1 cellular context compared by ENCODE assay signal in the genomic region with DNA sequence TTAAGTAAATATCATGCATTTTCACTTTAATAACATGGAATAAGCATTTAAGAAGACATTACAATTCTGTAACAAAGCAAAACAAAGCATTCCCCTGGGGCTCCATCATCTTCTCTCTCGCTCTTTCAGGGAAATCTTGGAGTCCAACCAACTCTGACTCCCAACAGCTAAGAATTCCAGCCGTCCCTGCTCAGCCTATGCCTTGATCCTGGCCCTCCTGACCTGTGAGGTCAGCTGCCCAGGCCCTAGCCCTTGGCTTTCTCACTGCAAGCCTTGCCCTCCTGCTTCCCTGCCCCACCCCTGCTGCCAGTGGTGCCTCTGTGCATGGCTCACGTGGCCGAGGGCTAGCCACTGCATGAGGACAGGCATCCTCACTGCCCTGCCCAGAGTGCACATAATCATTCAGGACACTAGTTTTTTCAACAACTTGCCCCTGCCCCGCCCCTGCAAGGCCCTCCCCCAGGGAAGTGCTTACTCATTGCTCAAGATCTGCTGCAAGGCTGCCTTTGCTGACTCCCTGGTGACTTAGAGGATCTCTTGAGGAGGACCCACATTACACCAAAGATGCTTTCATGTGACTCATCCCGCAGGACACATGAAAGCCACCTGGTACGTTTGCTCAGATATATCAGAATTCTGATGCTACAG.
TF ChIP-seq lines count a peak whose summit lies in the region.

No MANE protein-coding gene starts in this region.

TF ChIP-seq in GM12878, 131 proteins besides CTCF, POLR2A, EP300 and RAD21:
- TF ChIP-seq RB1 (IDR thresholded peaks at IDR 0.05; ENCODE audit: borderline replicate concordance) (no peak), STAT3 (IDR thresholded peaks at IDR 0.05; ENCODE audit: low read depth, low read length) (no peak), MXI1 (IDR thresholded peaks at IDR 0.05; ENCODE audit: low read depth, low read length) (no peak), NRF1 (conservative IDR thresholded peaks at IDR 0.05; ENCODE audit: low read depth, low read length) (no peak), MEF2A (IDR thresholded peaks at IDR 0.05; ENCODE audit: insufficient read depth, low read depth, low read length) (no peak), ZSCAN29 (IDR thresholded peaks at IDR 0.05) (no peak), CHD4 (IDR thresholded peaks at IDR 0.05) (no peak), ZNF384 (IDR thresholded peaks at IDR 0.05; ENCODE audit: borderline replicate concordance, low read depth, low read length) (no peak), NR2C1 (IDR thresholded peaks at IDR 0.05) (no peak), EZH2 (IDR thresholded peaks at IDR 0.05; ENCODE audit: borderline replicate concordance, control insufficient read depth, low read depth, low read length) (no peak), SIN3A (IDR thresholded peaks at IDR 0.05; ENCODE audit: low read depth, low read length) (no peak), KLF5 (IDR thresholded peaks at IDR 0.05; ENCODE audit: partially characterized antibody) (no peak), SMAD1 (IDR thresholded peaks at IDR 0.05; ENCODE audit: low read depth, partially characterized antibody) (no peak)
- TF ChIP-seq, protein P1, sequence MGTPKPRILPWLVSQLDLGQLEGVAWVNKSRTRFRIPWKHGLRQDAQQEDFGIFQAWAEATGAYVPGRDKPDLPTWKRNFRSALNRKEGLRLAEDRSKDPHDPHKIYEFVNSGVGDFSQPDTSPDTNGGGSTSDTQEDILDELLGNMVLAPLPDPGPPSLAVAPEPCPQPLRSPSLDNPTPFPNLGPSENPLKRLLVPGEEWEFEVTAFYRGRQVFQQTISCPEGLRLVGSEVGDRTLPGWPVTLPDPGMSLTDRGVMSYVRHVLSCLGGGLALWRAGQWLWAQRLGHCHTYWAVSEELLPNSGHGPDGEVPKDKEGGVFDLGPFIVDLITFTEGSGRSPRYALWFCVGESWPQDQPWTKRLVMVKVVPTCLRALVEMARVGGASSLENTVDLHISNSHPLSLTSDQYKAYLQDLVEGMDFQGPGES (IDR thresholded peaks at IDR 0.05): no peak
- TF ChIP-seq, protein P2, sequence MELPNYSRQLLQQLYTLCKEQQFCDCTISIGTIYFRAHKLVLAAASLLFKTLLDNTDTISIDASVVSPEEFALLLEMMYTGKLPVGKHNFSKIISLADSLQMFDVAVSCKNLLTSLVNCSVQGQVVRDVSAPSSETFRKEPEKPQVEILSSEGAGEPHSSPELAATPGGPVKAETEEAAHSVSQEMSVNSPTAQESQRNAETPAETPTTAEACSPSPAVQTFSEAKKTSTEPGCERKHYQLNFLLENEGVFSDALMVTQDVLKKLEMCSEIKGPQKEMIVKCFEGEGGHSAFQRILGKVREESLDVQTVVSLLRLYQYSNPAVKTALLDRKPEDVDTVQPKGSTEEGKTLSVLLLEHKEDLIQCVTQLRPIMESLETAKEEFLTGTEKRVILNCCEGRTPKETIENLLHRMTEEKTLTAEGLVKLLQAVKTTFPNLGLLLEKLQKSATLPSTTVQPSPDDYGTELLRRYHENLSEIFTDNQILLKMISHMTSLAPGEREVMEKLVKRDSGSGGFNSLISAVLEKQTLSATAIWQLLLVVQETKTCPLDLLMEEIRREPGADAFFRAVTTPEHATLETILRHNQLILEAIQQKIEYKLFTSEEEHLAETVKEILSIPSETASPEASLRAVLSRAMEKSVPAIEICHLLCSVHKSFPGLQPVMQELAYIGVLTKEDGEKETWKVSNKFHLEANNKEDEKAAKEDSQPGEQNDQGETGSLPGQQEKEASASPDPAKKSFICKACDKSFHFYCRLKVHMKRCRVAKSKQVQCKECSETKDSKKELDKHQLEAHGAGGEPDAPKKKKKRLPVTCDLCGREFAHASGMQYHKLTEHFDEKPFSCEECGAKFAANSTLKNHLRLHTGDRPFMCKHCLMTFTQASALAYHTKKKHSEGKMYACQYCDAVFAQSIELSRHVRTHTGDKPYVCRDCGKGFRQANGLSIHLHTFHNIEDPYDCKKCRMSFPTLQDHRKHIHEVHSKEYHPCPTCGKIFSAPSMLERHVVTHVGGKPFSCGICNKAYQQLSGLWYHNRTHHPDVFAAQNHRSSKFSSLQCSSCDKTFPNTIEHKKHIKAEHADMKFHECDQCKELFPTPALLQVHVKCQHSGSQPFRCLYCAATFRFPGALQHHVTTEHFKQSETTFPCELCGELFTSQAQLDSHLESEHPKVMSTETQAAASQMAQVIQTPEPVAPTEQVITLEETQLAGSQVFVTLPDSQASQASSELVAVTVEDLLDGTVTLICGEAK (IDR thresholded peaks at IDR 0.05; ENCODE audit: borderline replicate concordance): no peak
- TF ChIP-seq, protein P3, sequence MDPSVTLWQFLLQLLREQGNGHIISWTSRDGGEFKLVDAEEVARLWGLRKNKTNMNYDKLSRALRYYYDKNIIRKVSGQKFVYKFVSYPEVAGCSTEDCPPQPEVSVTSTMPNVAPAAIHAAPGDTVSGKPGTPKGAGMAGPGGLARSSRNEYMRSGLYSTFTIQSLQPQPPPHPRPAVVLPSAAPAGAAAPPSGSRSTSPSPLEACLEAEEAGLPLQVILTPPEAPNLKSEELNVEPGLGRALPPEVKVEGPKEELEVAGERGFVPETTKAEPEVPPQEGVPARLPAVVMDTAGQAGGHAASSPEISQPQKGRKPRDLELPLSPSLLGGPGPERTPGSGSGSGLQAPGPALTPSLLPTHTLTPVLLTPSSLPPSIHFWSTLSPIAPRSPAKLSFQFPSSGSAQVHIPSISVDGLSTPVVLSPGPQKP (IDR thresholded peaks at IDR 0.05; ENCODE audit: low read depth, low read length): no peak
